ENCODE assay signal across 16 cellular contexts in the genomic region with DNA sequence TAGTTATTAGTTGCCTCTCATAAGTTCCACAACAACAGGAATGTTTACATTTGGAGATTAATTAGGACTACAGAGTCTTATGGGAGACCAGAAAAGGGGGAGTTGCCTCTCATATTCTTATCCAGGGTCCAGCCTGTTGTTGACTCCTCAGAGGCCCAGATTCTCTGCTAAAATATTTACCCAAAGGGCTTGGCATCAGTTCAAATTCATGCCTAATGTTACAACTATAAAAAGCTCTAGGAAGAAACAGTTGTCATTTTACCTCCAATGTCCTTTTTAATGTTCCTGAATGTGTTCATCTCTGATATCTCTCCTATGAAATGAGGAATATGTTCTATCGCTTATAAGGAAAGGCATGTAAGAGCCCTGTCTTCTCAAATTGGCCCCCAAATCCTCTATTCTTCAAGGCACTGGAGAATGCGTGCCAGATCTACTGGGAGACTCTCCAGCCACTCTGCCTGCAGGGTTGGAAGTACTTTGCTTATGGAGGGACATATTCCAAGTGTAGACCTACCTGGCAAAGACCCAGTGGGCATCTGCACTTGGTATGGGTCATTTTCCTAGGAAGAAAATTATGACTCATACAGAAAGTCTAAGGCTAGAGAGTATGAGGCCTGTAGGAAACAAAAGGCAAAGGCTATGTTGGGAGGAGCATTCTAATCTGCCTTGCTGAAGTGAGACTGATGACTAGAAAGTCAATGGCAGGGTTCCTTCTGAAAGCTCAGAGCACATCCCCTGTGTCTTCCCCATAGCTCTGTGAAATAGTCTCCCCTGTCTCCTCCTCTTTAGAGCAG.
DNase-seq lines count a peak whose midpoint lies in the region; ATAC-seq, FAIRE-seq and TF ChIP-seq lines count a peak whose summit lies in the region.
"Had no signal": no experiment of that assay in that cellular context is flagged by ENCODE, and none has a peak within 500 bp of the region (broad histone marks: within the 10 kb centered on the region; RNA-seq: fewer than 3 reads in every experiment).

No MANE protein-coding gene starts in this region.

- FAIRE-seq in HTR-8/SVneo (lab: Jason Lieb, UNC): peak; percentile 13
- FAIRE-seq in astrocyte (lab: Jason Lieb, UNC): no peak

- H3K4me1 Mint-ChIP-seq in astrocyte (ENCODE audit: low read depth, unreplicated experiment) (peaks cover 2% of the 10 kb centered on the region), CD14-positive monocyte (peaks cover 4% of the 10 kb centered on the region)

- H3K9me3 Mint-ChIP-seq in astrocyte (ENCODE audit: unreplicated experiment) (peaks cover 13% of the 10 kb centered on the region), CD14-positive monocyte (peaks cover 0 to 10% (median 4%) of the 10 kb centered on the region in 7 donors)
- H3K9me3 Mint-ChIP-seq: central memory CD8-positive, alpha-beta T cell; type B pancreatic cell had no signal

- H3K36me3 Mint-ChIP-seq in astrocyte (ENCODE audit: low read depth, unreplicated experiment) (peaks cover 2% of the 10 kb centered on the region), CD14-positive monocyte (peaks cover 3 to 4% of the 10 kb centered on the region in 2 donors)
- H3K36me3 Mint-ChIP-seq: type B pancreatic cell had no signal

- H3K27me3 ChIP-seq in astrocyte (ENCODE audit: insufficient read depth, low read length): no peaks in the 10 kb centered on the region
- H3K27me3 ChIP-seq: SJSA1 had no signal

- no peaks in the 10 kb centered on the region for H4K20me1 ChIP-seq in astrocyte (ENCODE audit: insufficient read depth, low read length)

- no peaks in the 10 kb centered on the region for H3K36me3 ChIP-seq in astrocyte (ENCODE audit: insufficient read depth, low read length)
- H3K36me3 ChIP-seq: prostate gland, SJSA1 had no signal

- no peaks in the 10 kb centered on the region for H3K79me2 ChIP-seq in astrocyte (ENCODE audit: insufficient read depth, low read length)

- no peak for ATAC-seq in GM21528 (IDR thresholded peaks at IDR 0.05; ENCODE audit: low FRiP score, unreplicated experiment)
- no peak for ATAC-seq in GM18867 (IDR thresholded peaks at IDR 0.05; ENCODE audit: unreplicated experiment)
- ATAC-seq: left lobe of liver had no signal

- DNase-seq in EL (peak; percentile 43), HTR-8/SVneo (ENCODE audit: insufficient read length, low spot score) (no peak), astrocyte (ENCODE audit: low read depth) (peak; percentile 17), kidney tubule cell (ENCODE audit: low spot score) (peak; percentile 19), CD14-positive monocyte (ENCODE audit: low spot score) (no peak), HPDE6-E6E7 (ENCODE audit: extremely low spot score) (no peak)
- DNase-seq: activated naive CD4-positive, alpha-beta T cell treated with Interleukin-2 at 50 U/mL for 16 hours; NCI-H2171 treated with DMSO at 0.1 percent for 48 hours; NK-92 treated with Interleukin-12 subunit alpha and Interleukin-12 subunit beta, amount 100 ng/mL, for 24 hours had no signal

- intact Hi-C loops in CD14-positive monocyte (cut with micrococcal nuclease): no loop called here

- no peak overlapping the region for H2AFZ ChIP-seq in astrocyte (ENCODE audit: low read depth, low read length)

- H3K4me3 ChIP-seq in astrocyte (ENCODE audit: insufficient read depth, low read depth, low read length): no peak overlapping the region
- H3K4me3 ChIP-seq: prostate gland, SJSA1 had no signal

- H3K27ac Mint-ChIP-seq in astrocyte (ENCODE audit: unreplicated experiment): peak overlapping the region; percentile 34
- no peak overlapping the region for H3K27ac Mint-ChIP-seq in CD14-positive monocyte
- H3K27ac Mint-ChIP-seq: type B pancreatic cell had no signal

- peaks cover 12% of the 10 kb centered on the region for H3K27me3 Mint-ChIP-seq in astrocyte (ENCODE audit: low read depth, unreplicated experiment)
- no peaks in the 10 kb centered on the region for H3K27me3 Mint-ChIP-seq in CD14-positive monocyte (ENCODE audit: low read depth in 3 of 3)
- H3K27me3 Mint-ChIP-seq: type B pancreatic cell had no signal

- no peak overlapping the region for H3K4me2 ChIP-seq in astrocyte (ENCODE audit: low read length)

- no peak overlapping the region for H3K27ac ChIP-seq in astrocyte (ENCODE audit: low read depth, low read length)
- H3K27ac ChIP-seq: prostate gland, SJSA1 had no signal

- H3K4me1 ChIP-seq in astrocyte (ENCODE audit: insufficient read depth, low read length): no peaks in the 10 kb centered on the region
- H3K4me1 ChIP-seq: prostate gland had no signal

- TF ChIP-seq CTCF in astrocyte (IDR thresholded peaks at IDR 0.05; ENCODE audit: insufficient read depth, low read depth, low read length) (no peak), CD14-positive monocyte (IDR thresholded peaks at IDR 0.05) (no peak)

- no peak overlapping the region for H3K9ac ChIP-seq in astrocyte (ENCODE audit: low read length)

- H3K4me3 Mint-ChIP-seq in astrocyte (ENCODE audit: unreplicated experiment): no peak overlapping the region
- no peak overlapping the region for H3K4me3 Mint-ChIP-seq in CD14-positive monocyte
- H3K4me3 Mint-ChIP-seq: central memory CD8-positive, alpha-beta T cell; type B pancreatic cell had no signal

- H3K9me3 ChIP-seq in astrocyte (ENCODE audit: insufficient read depth, low read depth, low read length): no peaks in the 10 kb centered on the region
- H3K9me3 ChIP-seq: prostate gland, SJSA1 had no signal

Comparison
In these comparisons a context has a peak if more than half of its experiments do, and no peak if none do; other contexts are left out.
1. DNase-seq: peak in EL (single experiment), astrocyte (single experiment) and kidney tubule cell (single experiment); none in HTR-8/SVneo (single experiment), CD14-positive monocyte (single experiment) and HPDE6-E6E7 (single experiment).